In the genomic region with DNA sequence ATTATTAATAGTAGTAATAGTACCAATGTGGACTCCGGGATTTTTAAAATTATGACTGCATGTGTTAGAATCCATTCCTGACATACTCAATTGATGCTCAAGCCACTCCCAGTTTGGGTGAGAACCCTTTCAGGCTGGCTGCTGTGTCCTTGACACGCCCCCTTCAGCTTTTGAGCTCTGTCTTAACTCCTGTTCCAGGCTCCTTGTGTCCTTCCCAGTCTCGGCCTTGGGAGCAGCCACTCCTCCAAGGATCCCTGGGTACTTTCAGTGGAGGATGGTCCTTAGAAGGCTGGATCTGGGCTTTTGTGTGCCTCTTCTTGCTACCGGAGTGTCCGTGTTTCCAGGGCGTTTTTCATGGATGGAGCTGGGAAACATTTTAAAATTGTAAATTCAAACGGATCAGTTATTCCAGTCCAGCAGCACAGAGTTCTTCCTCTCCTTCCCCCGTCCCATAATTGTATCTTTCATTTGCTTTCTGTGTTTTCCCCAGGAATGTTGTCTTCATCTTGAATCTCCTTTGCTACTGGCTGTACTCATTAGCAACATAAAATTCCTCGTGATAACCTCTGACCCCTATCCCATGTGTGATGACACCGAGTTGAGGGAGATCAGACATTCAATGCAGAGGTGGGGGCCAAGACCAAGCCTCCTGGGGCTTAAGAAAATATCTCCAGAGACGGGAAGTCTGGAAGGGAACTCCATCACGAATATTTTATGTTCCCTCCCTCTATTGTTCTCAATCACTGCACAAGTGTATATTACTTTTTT, we compare ENCODE assay signal across 7 cellular contexts. TPM values are rescaled to one million over a fixed set of nuclear protein-coding genes. Genes with fewer than 3 reads are reported as not detected.
DNase-seq lines count a peak whose midpoint lies in the region; ATAC-seq, FAIRE-seq and TF ChIP-seq lines count a peak whose summit lies in the region.

No MANE protein-coding gene starts in this region.

- H3K36me3 Mint-ChIP-seq in stimulated activated effector memory CD8-positive, alpha-beta T cell treated with anti-CD3 and anti-CD28 coated beads, Interleukin-12 subunit alpha, Interleukin-12 subunit beta, amount 100 ng/mL, for 72 hours: peaks cover 59% of the 10 kb centered on the region

- CTCF ChIA-PET in HEK293T (lab: Yijun Ruan, JAX): interaction anchor here (0.5 to 1.2 kb wide), 3 partner anchors 12 to 691 kb away, joined by 3 read pairs; no protein-coding TSS in a partner anchor

- peak; percentile 7 for ATAC-seq in left ventricle myocardium superior
- no peak for ATAC-seq in stimulated activated effector memory CD8-positive, alpha-beta T cell treated with anti-CD3 and anti-CD28 coated beads, Interleukin-12 subunit alpha, Interleukin-12 subunit beta, amount 100 ng/mL, for 72 hours

- DNase-seq in HEK293T (ENCODE audit: extremely low spot score): peak; percentile 42
- peak; percentile 32 for DNase-seq in left ventricle myocardium superior
- DNase-seq in stimulated activated effector memory CD8-positive, alpha-beta T cell treated with anti-CD3 and anti-CD28 coated beads, Interleukin-12 subunit alpha, Interleukin-12 subunit beta, amount 100 ng/mL, for 72 hours (ENCODE audit: low spot score in 2 of 2): no peak
- DNase-seq in GM19239 (ENCODE audit: insufficient read length, low spot score): no peak
- DNase-seq in stimulated activated naive CD4-positive, alpha-beta T cell treated with Interleukin-2 at 50 U/mL for 16 hours (lab: John Stamatoyannopoulos, UW): no peak
- DNase-seq in HPDE6-E6E7 (ENCODE audit: extremely low spot score): no peak

- TF ChIP-seq CTCF in VCaP (conservative IDR thresholded peaks at IDR 0.05): no peak

- FAIRE-seq in GM19239 (lab: Jason Lieb, UNC): no peak

- intact Hi-C loops in left ventricle myocardium superior (cut with micrococcal nuclease): no loop called here

- POLR2A ChIA-PET in HEK293T (lab: Yijun Ruan, JAX): interaction anchor here (0.8 to 2.4 kb wide), 8 partner anchors 10 to 76 kb away, joined by 3 to 12 read pairs (median 4); partner anchors contain the start of gene PFKFB3

- H3K4me1 Mint-ChIP-seq in stimulated activated effector memory CD8-positive, alpha-beta T cell treated with anti-CD3 and anti-CD28 coated beads, Interleukin-12 subunit alpha, Interleukin-12 subunit beta, amount 100 ng/mL, for 72 hours: peaks cover 50% of the 10 kb centered on the region

- H3K27ac Mint-ChIP-seq in stimulated activated effector memory CD8-positive, alpha-beta T cell treated with anti-CD3 and anti-CD28 coated beads, Interleukin-12 subunit alpha, Interleukin-12 subunit beta, amount 100 ng/mL, for 72 hours: no peak overlapping the region

- H3K27ac ChIP-seq in VCaP: peak overlapping the region; percentile 87

- no peaks in the 10 kb centered on the region for H3K9me3 Mint-ChIP-seq in stimulated activated effector memory CD8-positive, alpha-beta T cell treated with anti-CD3 and anti-CD28 coated beads, Interleukin-12 subunit alpha, Interleukin-12 subunit beta, amount 100 ng/mL, for 72 hours

- H3K4me3 Mint-ChIP-seq in stimulated activated effector memory CD8-positive, alpha-beta T cell treated with anti-CD3 and anti-CD28 coated beads, Interleukin-12 subunit alpha, Interleukin-12 subunit beta, amount 100 ng/mL, for 72 hours: peak overlapping the region; percentile 87

TF ChIP-seq in HEK293T, 16 proteins besides CTCF, POLR2A, EP300 and RAD21:
- no peak for TF ChIP-seq CTBP1 (IDR thresholded peaks at IDR 0.05; ENCODE audit: borderline replicate concordance)
TF ChIP-seq in HEK293T: peak in this region for 0.

RNA-seq across cellular contexts. Expression of gene PFKFB3, which starts 40.0 kb away (rescaled TPM):
- total RNA-seq in left ventricle myocardium superior: 30.8 TPM

Comparison
In these comparisons a context has a peak if more than half of its experiments do, and no peak if none do; other contexts are left out.
1. DNase-seq: peak in HEK293T (single experiment) and left ventricle myocardium superior (single experiment); none in stimulated activated effector memory CD8-positive, alpha-beta T cell treated with anti-CD3 and anti-CD28 coated beads, Interleukin-12 subunit alpha, Interleukin-12 subunit beta, amount 100 ng/mL, for 72 hours (0 of 2), GM19239 (single experiment), stimulated activated naive CD4-positive, alpha-beta T cell treated with Interleukin-2 at 50 U/mL for 16 hours (single experiment) and HPDE6-E6E7 (single experiment).